Comparison of ENCODE assay signal across 22 cellular contexts in genomic region chr1:44339731-44340130, GRCh38. TPM values are rescaled to one million over a fixed set of nuclear protein-coding genes. Genes with fewer than 3 reads are reported as not detected.
DNase-seq lines count a peak whose midpoint lies in the region; ATAC-seq, FAIRE-seq and TF ChIP-seq lines count a peak whose summit lies in the region.
"Had no signal": no experiment of that assay in that cellular context is flagged by ENCODE, and none has a peak within 500 bp of the region (broad histone marks: within the 10 kb centered on the region; RNA-seq: fewer than 3 reads in every experiment).

No MANE protein-coding gene starts in this region.

- TF ChIP-seq RAD21 in H1 (IDR thresholded peaks at IDR 0.05 in 1 of 2, conservative IDR thresholded peaks at IDR 0.05 in 1 of 2; ENCODE audit: low read depth in 2 of 2, low read length in 2 of 2): no peak

- no peak overlapping the region for H3K9ac ChIP-seq in H1 (replicated peaks in 1 of 4; ENCODE audit: extremely low read depth in 1 of 4, low read depth in 3 of 4, low read length in 3 of 4)
- H3K9ac ChIP-seq: GM23248 had no signal

- no peak overlapping the region for H2AK5ac ChIP-seq in H1 (ENCODE audit: low read depth, low read length)

- H3K4ac ChIP-seq in H1 (replicated peaks; ENCODE audit: insufficient read length, low read depth, low read length): no peak overlapping the region

- no peaks in the 10 kb centered on the region for H3K27me3 ChIP-seq in H1 (replicated peaks in 1 of 4; ENCODE audit: control insufficient read depth in 3 of 4, extremely low read depth in 1 of 4, insufficient read depth in 3 of 4, low read length in 3 of 4)
- H3K27me3 ChIP-seq: BLaER1 treated with 17β-estradiol and CSF1 and Interleukin-3, amounts not matched to agents 10 nM and 100 nM had no signal

- H2BK5ac ChIP-seq in H1 (ENCODE audit: low read depth, low read length): no peak overlapping the region

- H3K79me1 ChIP-seq in H1 (ENCODE audit: low read depth, low read length): peaks cover 8% of the 10 kb centered on the region

- CTCF ChIA-PET in H1 (lab: Charles Lee; ENCODE audit: partially characterized antibody): interaction anchor here (0.8 to 1.3 kb wide), 5 partner anchors 11 to 255 kb away, joined by 3 to 8 read pairs (median 3); no protein-coding TSS in a partner anchor

- H2AFZ ChIP-seq in H1 (ENCODE audit: low read length): no peak overlapping the region
- H2AFZ ChIP-seq: GM23248 had no signal

- TF ChIP-seq POLR2A in H1 (IDR thresholded peaks at IDR 0.05; ENCODE audit: control extremely low read depth in 1 of 2, low read depth in 2 of 2, low read length in 2 of 2): no peak

- H3K4me3 ChIP-seq in H1 (ENCODE audit: extremely low read depth in 1 of 4, insufficient read depth in 2 of 4, low read depth in 3 of 4, low read length in 4 of 4): peak overlapping the region in 1 of 4 experiments; percentile 22; a peak in 1 of 8 replicates
- H3K4me3 ChIP-seq: BLaER1 treated with 17β-estradiol and CSF1 and Interleukin-3, amounts not matched to agents 10 nM and 100 nM; GM23248 had no signal

- H4K20me1 ChIP-seq in H1 (replicated peaks in 1 of 2; ENCODE audit: control insufficient read depth in 1 of 2, insufficient read depth in 2 of 2, low read length in 2 of 2): peaks cover 0 to 11% of the 10 kb centered on the region in 2 experiments

- in situ Hi-C loops in GM13976 (cut with MboI; ENCODE audit: low sequenced_read_pairs, unreplicated experiment): no loop called here

- no peaks in the 10 kb centered on the region for H3K27me3 Mint-ChIP-seq in CD14-positive monocyte (ENCODE audit: low read depth in 3 of 3)
- H3K27me3 Mint-ChIP-seq in nephron (ENCODE audit: low read depth): no peaks in the 10 kb centered on the region
- H3K27me3 Mint-ChIP-seq: IgD-negative memory B cell had no signal

- DNase-seq in CD14-positive monocyte (ENCODE audit: low spot score) (no peak), NCI-H146 (lab: John Stamatoyannopoulos, UW) (peak; percentile 36), H1 (ENCODE audit: low read depth in 1 of 2, low spot score in 2 of 2) (no peak), H4 (ENCODE audit: low spot score) (no peak), dedifferentiated amniotic fluid mesenchymal stem cell (ENCODE audit: extremely low spot score) (no peak), GM13976 (ENCODE audit: low spot score) (no peak)
- DNase-seq: DMS79 treated with DMSO at 0.1 percent for 48 hours, GM23248, Kasumi-1, MM.1S, NCI-H1092 treated with DMSO at 0.1 percent for 48 hours, NCI-H187 treated with DMSO at 0.1 percent for 48 hours, NCI-H446 treated with DMSO at 0.1 percent for 48 hours, NCI-H748 treated with DMSO at 0.1 percent for 48 hours, OCI-M1, RPMI8226 had no signal

- H3K18ac ChIP-seq in H1 (ENCODE audit: extremely low read depth, low read length): no peak overlapping the region

- peaks cover 0 to 3% of the 10 kb centered on the region in 2 experiments; a peak in 3 of 4 replicates for H3K9me3 ChIP-seq in H1 (ENCODE audit: insufficient read depth in 2 of 2, low read depth in 1 of 2, low read length in 1 of 2)

- H3K9me3 Mint-ChIP-seq in CD14-positive monocyte: peaks cover 0 to 5% (median 3%) of the 10 kb centered on the region in 7 donors
- H3K9me3 Mint-ChIP-seq in nephron: no peaks in the 10 kb centered on the region

- H3K56ac ChIP-seq in H1 (replicated peaks; ENCODE audit: insufficient read length, low read depth, low read length): no peak overlapping the region

- H4K8ac ChIP-seq in H1 (ENCODE audit: extremely low read depth, insufficient read depth, low read length): no peak overlapping the region

- H3K4me2 ChIP-seq in H1 (ENCODE audit: insufficient read depth in 1 of 2, low read depth in 2 of 2, low read length in 2 of 2): peak overlapping the region; percentile 51 to 53

- no peak for ATAC-seq in HG02623 (IDR thresholded peaks at IDR 0.05; ENCODE audit: unreplicated experiment)

- H3K4me1 Mint-ChIP-seq in CD14-positive monocyte (peaks cover 12% of the 10 kb centered on the region), nephron (peaks cover 4% of the 10 kb centered on the region)

- no peak overlapping the region for H2BK120ac ChIP-seq in H1 (replicated peaks; ENCODE audit: low read depth, low read length)

- H2BK12ac ChIP-seq in H1 (ENCODE audit: low read depth, low read length): no peak overlapping the region

- H3K4me3 Mint-ChIP-seq in CD14-positive monocyte (no peak overlapping the region), nephron (no peak overlapping the region)
- H3K4me3 Mint-ChIP-seq: IgD-negative memory B cell had no signal

- TF ChIP-seq CTCF in CD14-positive monocyte (IDR thresholded peaks at IDR 0.05) (no peak), H1 (IDR thresholded peaks at IDR 0.05; ENCODE audit: control extremely low read depth in 1 of 3, insufficient read depth in 1 of 3, low read depth in 1 of 3, low read length in 3 of 3) (no peak), nephron (IDR thresholded peaks at IDR 0.05; ENCODE audit: unreplicated experiment in 3 of 3) (no peak), GM13976 (IDR thresholded peaks at IDR 0.05; ENCODE audit: borderline replicate concordance, control extremely low read depth, extremely low read depth, insufficient read depth, missing control alignments) (no peak)

- no peak overlapping the region for H3K14ac ChIP-seq in H1 (ENCODE audit: insufficient read length)

- H3K27ac ChIP-seq in H1 (ENCODE audit: low read depth, low read length): no peak overlapping the region
- H3K27ac ChIP-seq: GM23248 had no signal

- no peak overlapping the region for H2BK15ac ChIP-seq in H1 (ENCODE audit: low read length)

- intact Hi-C loops in CD14-positive monocyte (cut with micrococcal nuclease): no loop called here

- no peak overlapping the region for H3K23ac ChIP-seq in H1 (ENCODE audit: insufficient read length)

- no peak overlapping the region for H4K91ac ChIP-seq in H1 (replicated peaks; ENCODE audit: insufficient read length, low read length)

- H3K23me2 ChIP-seq in H1 (ENCODE audit: low read depth, low read length): no peaks in the 10 kb centered on the region

- H3K4me1 ChIP-seq in H1 (replicated peaks in 1 of 4; ENCODE audit: control insufficient read depth in 3 of 4, insufficient read depth in 4 of 4, low read length in 3 of 4): peaks cover 2 to 13% (median 11%) of the 10 kb centered on the region in 4 experiments; a peak in 5 of 7 replicates

- FAIRE-seq in H1 (lab: Jason Lieb, UNC): no peak
- FAIRE-seq: A204.1, GM18507 had no signal

- no peak overlapping the region for H4K5ac ChIP-seq in H1 (ENCODE audit: insufficient read length, low read depth, low read length)

- POLR2A ChIA-PET in H1 (lab: Charles Lee; ENCODE audit: partially characterized antibody): interaction anchor here (1.0 to 1.1 kb wide), 3 partner anchors 10 to 13 kb away, joined by 3 to 5 read pairs (median 4); no protein-coding TSS in a partner anchor

- H2BK20ac ChIP-seq in H1 (ENCODE audit: low read length): no peak overlapping the region

- H3K79me2 ChIP-seq in H1 (ENCODE audit: control insufficient read depth in 1 of 2, insufficient read depth in 2 of 2, low read length in 2 of 2): peaks cover 0 to 36% of the 10 kb centered on the region in 2 experiments; a peak in 3 of 4 replicates

- H3K27ac Mint-ChIP-seq in CD14-positive monocyte (peak overlapping the region in 4 of 7 donors; percentile 8 to 65 (median 58)), nephron (peak overlapping the region in 2 of 3 experiments; percentile 55 to 86)
- H3K27ac Mint-ChIP-seq: IgD-negative memory B cell had no signal

- H3K36me3 ChIP-seq in H1 (ENCODE audit: control insufficient read depth in 2 of 4, insufficient read depth in 4 of 4, low read length in 3 of 4): peaks cover 0 to 38% (median 15%) of the 10 kb centered on the region in 4 experiments; a peak in 5 of 8 replicates

- TF ChIP-seq EP300 in H1 (IDR thresholded peaks at IDR 0.05; ENCODE audit: borderline replicate concordance in 1 of 2, low read depth in 2 of 2, low read length in 2 of 2): peak in 1 of 2 experiments; percentile 41; a peak in 1 of 3 replicates

- 81% methylated on average over 4 of the region's 4 CpGs; no CpG with 5 or more reads in 1 of the 2 experiments for WGBS in H1 (ENCODE audit: extremely low coverage in 1 of 2, insufficient coverage in 1 of 2, insufficient read length in 1 of 2, insufficient replicate concordance in 2 of 2, low coverage in 1 of 2, low lambda C conversion rate in 2 of 2, missing lambda C conversion rate in 1 of 2), 2 experiments

- H3K36me3 Mint-ChIP-seq in CD14-positive monocyte: peaks cover 43 to 46% of the 10 kb centered on the region in 2 donors
- H3K36me3 Mint-ChIP-seq in nephron (ENCODE audit: low read depth): peaks cover 59% of the 10 kb centered on the region

TF ChIP-seq in H1, 55 proteins besides CTCF, POLR2A, EP300 and RAD21 (continues in another document):
- peak; percentile 23 for TF ChIP-seq NANOG (IDR thresholded peaks at IDR 0.05; ENCODE audit: insufficient read depth, low read depth, low read length, poor library complexity, severe bottlenecking)
- TF ChIP-seq CEBPB (IDR thresholded peaks at IDR 0.05; ENCODE audit: low read depth, low read length): no peak
- no peak for TF ChIP-seq SIX5 (IDR thresholded peaks at IDR 0.05; ENCODE audit: low read depth, low read length)
- TF ChIP-seq KDM5A (IDR thresholded peaks at IDR 0.05; ENCODE audit: low read length): no peak
- 0 out of 2 replicates have a peak, but pooled peaks have one; percentile 10 for TF ChIP-seq MAX (IDR thresholded peaks at IDR 0.05)
- TF ChIP-seq FOSL1 (IDR thresholded peaks at IDR 0.05; ENCODE audit: insufficient read depth, low read depth, low read length): no peak
- no peak for TF ChIP-seq CREB1 (IDR thresholded peaks at IDR 0.05)
- no peak for TF ChIP-seq RNF2 (IDR thresholded peaks at IDR 0.05; ENCODE audit: borderline replicate concordance, low read depth, low read length, missing control alignments, poor library complexity, severe bottlenecking)
- no peak for TF ChIP-seq MAFK (IDR thresholded peaks at IDR 0.05; ENCODE audit: low read depth, low read length)
- no peak for TF ChIP-seq BACH1 (IDR thresholded peaks at IDR 0.05; ENCODE audit: low read length)
- no peak for TF ChIP-seq GTF2F1 (IDR thresholded peaks at IDR 0.05; ENCODE audit: borderline replicate concordance, low read depth, low read length)

RNA-seq across cellular contexts. Expression of gene ERI3, which starts 15.3 kb away (rescaled TPM):
- polyA plus RNA-seq in CD14-positive monocyte (10 to 100 TPM; 26.4 to 26.6 TPM), H1 (2011; rRNA removed) (199 and 221 TPM in 2 replicates)
- total RNA-seq in H1 (2021; fragmentation: NEBNext Ultra II Directional; extraction: Animal tissue kit (Norgen Biotek cat#: 25700)): 81.1 and 85.7 TPM in 2 replicates
- polyA plus RNA-seq in H1 (2011; cell fraction: cytosol; rRNA removed): 121 TPM
- 108 TPM for polyA plus RNA-seq in H1 (2011; cell fraction: nucleus; rRNA removed)
- polyA plus RNA-seq in H1 (2012, experiment 1 of 2): 68.3 to 112 TPM (median 99.9 TPM) in 4 replicates
- 126 TPM for polyA plus RNA-seq in H1 (2012, experiment 2 of 2)
- 54.4 TPM for polyA plus RNA-seq in H1 (2013, experiment 1 of 2)
- polyA plus RNA-seq in H1 (2013, experiment 2 of 2): 55.8 TPM
- polyA minus RNA-seq in H1 (2011; rRNA and poly(A)+ RNA removed): 69.3 and 79.6 TPM in 2 replicates
- 70.6 TPM for polyA minus RNA-seq in H1 (2011; cell fraction: cytosol; rRNA and poly(A)+ RNA removed)
- 49.2 TPM for polyA minus RNA-seq in H1 (2011; cell fraction: nucleus; rRNA and poly(A)+ RNA removed)
- 108 and 118 TPM in 2 replicates for total RNA-seq in H4 (2014; rRNA removed; shearing (Covaris generic))
